ENCODE assay signal across 8 cellular contexts in the genomic region with DNA sequence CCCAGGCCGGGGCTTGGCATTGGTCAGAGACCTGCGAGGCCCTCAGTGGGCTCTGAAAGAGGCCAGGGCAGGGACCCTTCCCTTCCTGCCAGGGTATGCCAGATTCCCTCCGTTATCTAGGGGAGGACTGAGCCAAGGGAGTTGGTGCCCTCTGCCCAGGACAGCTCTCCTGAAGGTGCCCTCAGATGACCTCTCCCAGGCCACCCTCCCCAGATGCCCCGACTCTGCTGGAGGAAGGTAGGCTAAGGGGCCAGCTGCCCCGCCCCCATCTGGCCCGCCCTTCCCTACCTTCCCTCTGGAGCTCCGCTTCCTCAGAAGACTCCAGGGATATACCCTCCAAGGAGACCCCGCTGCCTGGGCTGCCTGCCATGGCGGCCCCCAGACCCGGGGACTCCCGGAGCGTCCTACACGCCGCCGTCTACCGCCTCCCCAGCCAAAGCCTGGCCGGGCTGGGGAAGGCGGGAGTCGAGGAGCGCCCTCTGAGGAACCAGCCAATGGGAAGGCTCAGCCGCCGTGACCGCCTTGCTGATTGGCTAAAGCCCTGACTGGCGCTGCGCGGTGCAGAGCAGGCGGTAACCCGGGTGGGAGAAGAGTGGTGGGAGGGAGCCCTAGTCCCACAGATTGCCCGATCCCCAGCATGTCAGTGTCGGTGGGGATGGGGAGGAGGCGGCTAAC. TPM values are rescaled to one million over a fixed set of nuclear protein-coding genes. Genes with fewer than 3 reads are reported as not detected.
A peak's percentile ranks its signal among the peaks of the same experiment; 100 is the strongest.
DNase-seq lines count a peak whose midpoint lies in the region; ATAC-seq, FAIRE-seq and TF ChIP-seq lines count a peak whose summit lies in the region.

No MANE protein-coding gene starts in this region.

- peak; percentile 88 for DNase-seq in COR-L47 (lab: John Stamatoyannopoulos, UW)
- peak; percentile 95 for DNase-seq in NCI-H2227 (lab: John Stamatoyannopoulos, UW; ENCODE audit: unreplicated experiment)
- DNase-seq in activated CD4-positive, CD25-positive, alpha-beta regulatory T cell treated with anti-CD3 and anti-CD28 coated beads, Interleukin-2, amount 50 U/mL, for 16 hours (ENCODE audit: low read depth, low spot score) = peak; percentile 57
- peak; percentile 76 to 79 for DNase-seq in cardiac fibroblast (ENCODE audit: low read depth in 2 of 2)
- DNase-seq in inferior parietal cortex (ENCODE audit: extremely low spot score) = peak; percentile 87
- peak; percentile 76 for DNase-seq in small intestine

- peak overlapping the region; percentile 43 to 47 for H3K4me3 ChIP-seq in cardiac fibroblast (replicated peaks in 1 of 2; ENCODE audit: low read depth in 2 of 2, low read length in 2 of 2)
- peak overlapping the region in 1 of 2 donors; percentile 29 for H3K4me3 ChIP-seq in small intestine (ENCODE audit: low read depth in 1 of 2, low read length in 2 of 2)

- H3K36me3 ChIP-seq in small intestine (ENCODE audit: control insufficient read depth in 2 of 2, insufficient read depth in 2 of 2, low read length in 2 of 2) = no peaks in the 10 kb centered on the region

- peaks cover 2 to 4% of the 10 kb centered on the region in 2 donors for H3K4me1 ChIP-seq in small intestine (ENCODE audit: control insufficient read depth in 2 of 2, insufficient read depth in 1 of 2, low read depth in 1 of 2, low read length in 1 of 2)

- FAIRE-seq in small intestine (lab: Jason Lieb, UNC) = no peak

- TF ChIP-seq CTCF in cardiac fibroblast (IDR thresholded peaks at IDR 0.05; ENCODE audit: low read depth, low read length) = no peak

- peaks cover 0 to 9% of the 10 kb centered on the region in 2 donors for H3K27me3 ChIP-seq in small intestine (ENCODE audit: control insufficient read depth in 2 of 2, insufficient read depth in 2 of 2, low read length in 2 of 2)

- H3K27ac ChIP-seq in small intestine (ENCODE audit: low read depth in 1 of 2, low read length in 1 of 2) = no peak overlapping the region

- ATAC-seq in HG02759 (IDR thresholded peaks at IDR 0.05; ENCODE audit: unreplicated experiment) (peak; percentile 83), GM21526 (IDR thresholded peaks at IDR 0.05; ENCODE audit: low FRiP score, unreplicated experiment) (no peak)

- H3K9me3 ChIP-seq in small intestine (ENCODE audit: control insufficient read depth, low read depth) = no peaks in the 10 kb centered on the region

- WGBS in small intestine, 3 donors = 1 to 5% (median 2%) methylated on average over 31 of the region's 31 CpGs

RNA-seq across cellular contexts. Expression of a gene that starts 7.0 kb away (rescaled TPM):
- 1 to 10 TPM in 1 of 3 donors, under 1 TPM in 1, not detected in 1; 0.27 to 1.8 TPM for polyA plus RNA-seq in small intestine

RNA-seq across cellular contexts. Expression of a gene that starts 42.0 kb away (rescaled TPM):
- polyA plus RNA-seq in small intestine = not detected

RNA-seq across cellular contexts. Expression of a gene that starts 53.3 kb away (rescaled TPM):
- 1 to 10 TPM in 1 of 3 donors, under 1 TPM in 1, not detected in 1; 0.81 to 2.0 TPM for polyA plus RNA-seq in small intestine

RNA-seq across cellular contexts. Expression of a gene that starts 53.4 kb away (rescaled TPM):
- 10 to 100 TPM in 1 of 3 donors, 1 to 10 TPM in 1, not detected in 1; 1.8 to 10.5 TPM for polyA plus RNA-seq in small intestine
